Comparison of ENCODE assay signal across 9 cellular contexts in genomic region chr4:120749445-120750151, GRCh38.
A peak's percentile ranks its signal among the peaks of the same experiment; 100 is the strongest.
DNase-seq lines count a peak whose midpoint lies in the region; ATAC-seq, FAIRE-seq and TF ChIP-seq lines count a peak whose summit lies in the region.
"Had no signal": no experiment of that assay in that cellular context is flagged by ENCODE, and none has a peak within 500 bp of the region (broad histone marks: within the 10 kb centered on the region; RNA-seq: fewer than 3 reads in every experiment).

No MANE protein-coding gene starts in this region.

- peak; percentile 95 for ATAC-seq in GM21390 (IDR thresholded peaks at IDR 0.05; ENCODE audit: unreplicated experiment)
- ATAC-seq in HG03457 (IDR thresholded peaks at IDR 0.05; ENCODE audit: unreplicated experiment), result peak; percentile 97

- H3K27ac ChIP-seq in OCI-LY1 (ENCODE audit: low read depth, low read length, poor library complexity, severe bottlenecking) (peak overlapping the region; percentile 95), vagina (no peak overlapping the region)
- H3K27ac ChIP-seq: SJSA1 had no signal

- no peaks in the 10 kb centered on the region for H3K79me2 ChIP-seq in OCI-LY1 (ENCODE audit: insufficient read depth, low read length)

- H3K27me3 ChIP-seq in OCI-LY1 (ENCODE audit: insufficient read depth, low read length), result no peaks in the 10 kb centered on the region
- no peaks in the 10 kb centered on the region for H3K27me3 ChIP-seq in vagina
- H3K27me3 ChIP-seq: SJSA1 had no signal

- peak; percentile 65 for FAIRE-seq in GM12891 (lab: Jason Lieb, UNC)

- peak overlapping the region; percentile 47 for H3K4me2 ChIP-seq in OCI-LY1 (ENCODE audit: low read length)

- H3F3A ChIP-seq in OCI-LY1 (ENCODE audit: insufficient read depth, low read length), result 0 out of 2 replicates have a peak, but pooled peaks cover 5% of the 10 kb centered on the region

- H4K20me1 ChIP-seq in OCI-LY1 (ENCODE audit: insufficient read depth, low read length), result no peaks in the 10 kb centered on the region

- TF ChIP-seq POLR2A in GM12891 (IDR thresholded peaks at IDR 0.05; ENCODE audit: low read depth, low read length) (no peak), vagina (IDR thresholded peaks at IDR 0.05) (no peak)

- H3K4me3 ChIP-seq in OCI-LY1 (ENCODE audit: low read depth, low read length, poor library complexity, severe bottlenecking) (no peak overlapping the region), vagina (no peak overlapping the region)
- H3K4me3 ChIP-seq: SJSA1 had no signal

- no peak for TF ChIP-seq CTCF in OCI-LY1 (IDR thresholded peaks at IDR 0.05; ENCODE audit: low read length)
- no peak for TF ChIP-seq CTCF in vagina (IDR thresholded peaks at IDR 0.05)

- DNase-seq in GM12891 (ENCODE audit: insufficient read length, low spot score) (no peak), amniotic stem cell (lab: John Stamatoyannopoulos, UW) (no peak), vagina (ENCODE audit: extremely low spot score in 2 of 2) (no peak), middle frontal gyrus (ENCODE audit: extremely low spot score, low spot score) (no peak)
- no peak for DNase-seq in stimulated activated CD4-positive, alpha-beta T cell treated with anti-CD3 and anti-CD28 coated beads, Interleukin-2, amount 100 ng/mL, for 48 hours

- H3K9me3 ChIP-seq in OCI-LY1 (ENCODE audit: low read length) (peaks cover 14% of the 10 kb centered on the region), vagina (no peaks in the 10 kb centered on the region)
- H3K9me3 ChIP-seq: SJSA1 had no signal

- H3K9ac ChIP-seq in OCI-LY1 (ENCODE audit: low read length), result peak overlapping the region; percentile 32; the same call in 1 of the 2 replicates

- H3K9me2 ChIP-seq in OCI-LY1 (ENCODE audit: low read depth, low read length), result no peaks in the 10 kb centered on the region

- H3K4me1 ChIP-seq in OCI-LY1 (ENCODE audit: insufficient read depth, low read length, severe bottlenecking) (peaks cover 36% of the 10 kb centered on the region), vagina (no peaks in the 10 kb centered on the region)
- H3K4me1 ChIP-seq: SJSA1 had no signal

- H3K36me3 ChIP-seq in OCI-LY1 (ENCODE audit: insufficient read depth, low read length) (peaks cover 34% of the 10 kb centered on the region), vagina (no peaks in the 10 kb centered on the region)
- H3K36me3 ChIP-seq: SJSA1 had no signal

- no peak overlapping the region for H2AFZ ChIP-seq in OCI-LY1 (ENCODE audit: low read length)

- intact Hi-C loops in vagina (cut with DNase I), result no loop called here

TF ChIP-seq in GM12891, 5 proteins besides CTCF, POLR2A, EP300 and RAD21:
- no peak for TF ChIP-seq POU2F2 (IDR thresholded peaks at IDR 0.05; ENCODE audit: low read depth, low read length)
- TF ChIP-seq POLR2AphosphoS5 (IDR thresholded peaks at IDR 0.05; ENCODE audit: low read depth, low read length), result no peak
- TF ChIP-seq PAX5 (IDR thresholded peaks at IDR 0.05; ENCODE audit: insufficient read depth, low read length, severe bottlenecking), result no peak
- no peak for TF ChIP-seq SPI1 (IDR thresholded peaks at IDR 0.05; ENCODE audit: low read depth, low read length)
- TF ChIP-seq TAF1 (IDR thresholded peaks at IDR 0.05; ENCODE audit: low read depth, low read length), result no peak
